In the genomic region with DNA sequence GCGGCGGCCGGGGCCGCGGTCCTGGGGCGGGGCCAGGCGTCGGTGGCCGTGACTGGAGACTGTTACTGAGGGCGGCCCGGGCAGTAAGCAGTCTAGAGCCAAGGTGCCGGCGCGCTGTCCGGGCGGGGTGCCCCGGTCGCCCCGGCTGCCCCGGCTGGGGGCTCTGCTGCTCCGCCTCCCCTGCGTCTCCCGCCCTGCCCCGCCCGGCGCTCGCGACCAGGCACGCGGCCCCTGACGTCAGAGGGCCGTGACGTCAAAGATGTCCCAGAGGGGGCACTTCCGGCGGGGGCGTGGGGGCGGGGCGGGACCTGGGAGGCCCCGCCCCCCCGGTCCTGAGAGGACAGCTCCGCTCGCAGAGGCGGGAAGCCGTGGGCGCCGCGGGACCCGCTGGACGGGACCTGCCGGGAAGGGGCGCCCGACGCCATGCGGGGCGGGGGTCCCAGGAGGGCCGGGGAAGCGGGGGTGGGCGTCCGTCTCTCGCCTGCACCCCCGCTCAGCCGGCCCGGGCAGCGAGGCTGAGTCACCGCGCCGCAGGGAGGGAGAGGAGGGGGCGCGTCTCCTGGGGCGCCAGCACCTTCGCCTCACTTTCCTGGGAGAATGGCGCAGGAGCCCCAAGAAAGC, we compare ENCODE assay signal across 7 cellular contexts. TPM values are rescaled to one million over a fixed set of nuclear protein-coding genes. Genes with fewer than 3 reads are reported as not detected.
DNase-seq lines count a peak whose midpoint lies in the region; ATAC-seq and TF ChIP-seq lines count a peak whose summit lies in the region.

No MANE protein-coding gene starts in this region.

- H3K36me3 ChIP-seq in Panc1 (ENCODE audit: control insufficient read depth, insufficient read depth, low read length) = no peaks in the 10 kb centered on the region
- H3K36me3 ChIP-seq in trophoblast cell (ENCODE audit: control insufficient read depth in 1 of 2, insufficient read depth in 2 of 2, low read length in 2 of 2) = no peaks in the 10 kb centered on the region

- POLR2A ChIA-PET in Panc1 (lab: Charles Lee) = interaction anchor here (0.7 kb wide), 1 partner anchor 387 kb away, joined by 3 read pairs; no protein-coding TSS in a partner anchor

- H3K79me2 ChIP-seq in trophoblast cell (ENCODE audit: control insufficient read depth, insufficient read depth, low read length, poor library complexity) = no peaks in the 10 kb centered on the region

- peaks cover 4% of the 10 kb centered on the region for H3K79me1 ChIP-seq in trophoblast cell (ENCODE audit: low read length)

- H2BK120ac ChIP-seq in trophoblast cell (ENCODE audit: insufficient read depth, low read length, poor library complexity) = no peak overlapping the region

- peak; percentile 14 for ATAC-seq in HG03066 (IDR thresholded peaks at IDR 0.05; ENCODE audit: low read depth, unreplicated experiment)
- ATAC-seq in Panc1 = peak; percentile 26
- ATAC-seq in Right ventricle myocardium superior (ENCODE audit: poor library complexity) = peak; percentile 43
- no peak for ATAC-seq in HG03139 (IDR thresholded peaks at IDR 0.05; ENCODE audit: unreplicated experiment)

- H2BK5ac ChIP-seq in trophoblast cell (ENCODE audit: low read depth, low read length, poor library complexity) = no peak overlapping the region

- no peak overlapping the region for H3K23ac ChIP-seq in trophoblast cell (ENCODE audit: low read length)

- no CpG with 5 or more reads among the region's 72 CpGs for WGBS in trophoblast cell (ENCODE audit: extremely low coverage, insufficient coverage, insufficient read length)

- DNase-seq in Panc1 (ENCODE audit: low read depth, low spot score) (no peak), Right ventricle myocardium superior (peak; percentile 73), trophoblast cell (peak; percentile 59 to 77)
- peak in 3 of 4 experiments; percentile 50 to 66 (median 54) for DNase-seq in activated naive CD4-positive, alpha-beta T cell (lab: John Stamatoyannopoulos, UW)

- H3K27ac ChIP-seq in Panc1 (ENCODE audit: low read length) (no peak overlapping the region), trophoblast cell (ENCODE audit: low read depth, low read length) (no peak overlapping the region)

- CTCF ChIA-PET in Panc1 (lab: Charles Lee) = no interaction called here

- no peak overlapping the region for H2AFZ ChIP-seq in trophoblast cell (ENCODE audit: insufficient read depth, low read length, poor library complexity)

- no peak overlapping the region for H3K18ac ChIP-seq in trophoblast cell (ENCODE audit: low read length)

- peaks cover 4% of the 10 kb centered on the region; the same call in 1 of the 2 replicates for H3K4me1 ChIP-seq in Panc1 (ENCODE audit: control insufficient read depth, insufficient read depth, low read length)
- peaks cover 14 to 26% of the 10 kb centered on the region in 2 experiments for H3K4me1 ChIP-seq in trophoblast cell (ENCODE audit: control insufficient read depth in 1 of 2, insufficient read depth in 2 of 2, low read length in 2 of 2)

- intact Hi-C loops in Panc1 (cut with micrococcal nuclease; ENCODE audit: unreplicated experiment) (no loop called here), Right ventricle myocardium superior (cut with DNase I) (no loop called here)

- H3K9ac ChIP-seq in trophoblast cell (ENCODE audit: low read length) = no peak overlapping the region

- no peak overlapping the region for H2BK12ac ChIP-seq in trophoblast cell (ENCODE audit: low read length)

- H4K8ac ChIP-seq in trophoblast cell (ENCODE audit: low read depth, low read length) = no peak overlapping the region

- H4K91ac ChIP-seq in trophoblast cell (ENCODE audit: low read depth, low read length) = no peak overlapping the region

- peak overlapping the region; percentile 63 for H3K4me2 ChIP-seq in trophoblast cell (ENCODE audit: low read length)

- in situ Hi-C loops in Panc1 (cut with HindIII; ENCODE audit: low pct_unique_long_range_greater_than_20kb, low sequenced_read_pairs) = no loop called here

- no peaks in the 10 kb centered on the region for H3K9me3 ChIP-seq in Panc1 (ENCODE audit: control insufficient read depth, insufficient read depth, low read depth, low read length)
- H3K9me3 ChIP-seq in trophoblast cell (ENCODE audit: insufficient read depth, low read depth, low read length) = no peaks in the 10 kb centered on the region

- no peak overlapping the region for H4K12ac ChIP-seq in trophoblast cell (ENCODE audit: low read depth, low read length)

- H3K14ac ChIP-seq in trophoblast cell (ENCODE audit: low read length) = no peak overlapping the region

- H3K4ac ChIP-seq in trophoblast cell (ENCODE audit: low read depth, low read length) = no peak overlapping the region

- BruUV-seq in Panc1 (replicated peaks; lab: Mats Ljungman, UMichigan) = no TSS peak

- H3K27me3 ChIP-seq in Panc1 (ENCODE audit: control insufficient read depth, insufficient read depth, low read length) = no peaks in the 10 kb centered on the region
- peaks cover 34% of the 10 kb centered on the region for H3K27me3 ChIP-seq in trophoblast cell (ENCODE audit: insufficient read depth, low read length)

- H3K4me3 ChIP-seq in GM12875 (ENCODE audit: low read depth, low read length) (peak overlapping the region; percentile 51), Panc1 (ENCODE audit: low read depth in 2 of 2, low read length in 2 of 2) (peak overlapping the region; percentile 48 to 65), trophoblast cell (ENCODE audit: low read depth, low read length) (peak overlapping the region; percentile 74)

- no peak overlapping the region for H2AK5ac ChIP-seq in trophoblast cell (ENCODE audit: low read length)

- TF ChIP-seq CTCF in GM12875 (IDR thresholded peaks at IDR 0.05; ENCODE audit: borderline replicate concordance, insufficient read depth, low read depth, low read length) (no peak), Panc1 (IDR thresholded peaks at IDR 0.05) (no peak)

RNA-seq across cellular contexts. Expression of gene HIC1, which starts 4.5 kb away (rescaled TPM):
- 1.4 TPM for total RNA-seq in Panc1 (2021; ENCODE audit: unreplicated experiment)
- polyA plus RNA-seq in Panc1 (2012; ENCODE audit: insufficient read length) = 0.96 TPM
- 19.3 TPM for total RNA-seq in Right ventricle myocardium superior
- 1.4 and 1.7 TPM in 2 replicates for polyA plus RNA-seq in trophoblast cell (2013)

RNA-seq across cellular contexts. Expression of gene OVCA2, which starts 8.5 kb away (rescaled TPM):
- total RNA-seq in Panc1 (2021; ENCODE audit: unreplicated experiment) = 42.5 TPM
- polyA plus RNA-seq in Panc1 (2012; ENCODE audit: insufficient read length) = 39.8 TPM
- 13.7 TPM for total RNA-seq in Right ventricle myocardium superior
- polyA plus RNA-seq in trophoblast cell (2013) = 40.2 and 44.9 TPM in 2 replicates

RNA-seq across cellular contexts. Expression of gene DPH1, which starts 20.4 kb away (rescaled TPM):
- total RNA-seq in Panc1 (2021; ENCODE audit: unreplicated experiment) (24.3 TPM), Right ventricle myocardium superior (26.8 TPM)
- 43.5 TPM for polyA plus RNA-seq in Panc1 (2012; ENCODE audit: insufficient read length)
- 15.0 and 15.8 TPM in 2 replicates for polyA plus RNA-seq in trophoblast cell (2013)

RNA-seq across cellular contexts. Expression of gene RTN4RL1, which starts 25.2 kb away (rescaled TPM):
- total RNA-seq in Panc1 (2021; ENCODE audit: unreplicated experiment) (0.80 TPM), Right ventricle myocardium superior (3.4 TPM)
- 1.6 TPM for polyA plus RNA-seq in Panc1 (2012; ENCODE audit: insufficient read length)
- polyA plus RNA-seq in trophoblast cell (2013) = 0.55 and 0.57 TPM in 2 replicates
